Comparison of ENCODE assay signal across 13 cellular contexts in genomic region chr21:31987696-31988095, GRCh38.
"Had no signal": no experiment of that assay in that cellular context is flagged by ENCODE, and none has a peak within 500 bp of the region (broad histone marks: within the 10 kb centered on the region; RNA-seq: fewer than 3 reads in every experiment).

No MANE protein-coding gene starts in this region.

- H3K27me3 ChIP-seq: adrenal gland, upper lobe of left lung had no signal

- DNase-seq: activated CD4-positive, alpha-beta T cell treated with anti-CD3 and anti-CD28 coated beads for 1 hour; activated CD4-positive, alpha-beta T cell treated with anti-CD3 and anti-CD28 coated beads, Interleukin-2, amount 50 U/mL, for 48 hours; activated effector memory CD4-positive, alpha-beta T cell treated with anti-CD3 and anti-CD28 coated beads, Interleukin-2, amount 50 U/mL, for 16 hours; activated T-cell treated with anti-CD3 and anti-CD28 coated beads, Interleukin-2, amount 50 U/mL, for 4 hours; adrenal gland; erythroblast; lower lobe of right lung; naive thymus-derived CD4-positive, alpha-beta T cell; stimulated activated naive CD8-positive, alpha-beta T cell treated with anti-CD3 and anti-CD28 coated beads, Interleukin-15, Interleukin-2, amounts not matched to agents 100 U/mL and 50 U/mL, for 24 hours; upper lobe of left lung had no signal

- ATAC-seq: activated T-cell treated with anti-CD3 and anti-CD28 coated beads, Interleukin-2, amount 50 U/mL, for 4 hours; naive thymus-derived CD4-positive, alpha-beta T cell; SK-N-SH treated with all-trans-retinoic acid at 6 μM for 48 hours; stimulated activated naive CD8-positive, alpha-beta T cell treated with anti-CD3 and anti-CD28 coated beads, Interleukin-15, Interleukin-2, amounts not matched to agents 100 U/mL and 50 U/mL, for 24 hours had no signal

- H3K36me3 ChIP-seq: adrenal gland, lower lobe of right lung, upper lobe of left lung had no signal

- H3K9me3 ChIP-seq: adrenal gland, lower lobe of right lung, upper lobe of left lung had no signal

- H3K4me1 ChIP-seq: adrenal gland, lower lobe of right lung, upper lobe of left lung had no signal

- H3K4me3 ChIP-seq: adrenal gland, lower lobe of right lung, skin epidermis, upper lobe of left lung had no signal

- H3K27ac ChIP-seq: adrenal gland, lower lobe of right lung, upper lobe of left lung, VCaP had no signal
